Comparison of ENCODE assay signal across 8 cellular contexts in genomic region chr20:18566892-18567738, GRCh38. TPM values are rescaled to one million over a fixed set of nuclear protein-coding genes. Genes with fewer than 3 reads are reported as not detected.
DNase-seq lines count a peak whose midpoint lies in the region; ATAC-seq, FAIRE-seq and TF ChIP-seq lines count a peak whose summit lies in the region.

Gene SMIM26, plus strand, starts transcription at chr20:18567432. Its CDS starts 47 bp downstream, at chr20:18567479.

- FAIRE-seq in HepG2 (lab: Jason Lieb, UNC), result peak; percentile 77

- H3K4me2 ChIP-seq in HepG2 (ENCODE audit: low read depth, low read length), result peak within 1 kb of the TSS; percentile 97

- 2% methylated on average over 35 of the region's 51 CpGs for WGBS in HepG2 (ENCODE audit: low lambda C conversion rate)

- TSS peak; percentile 97 for BruUV-seq in HepG2 (replicated peaks; lab: Mats Ljungman, UMichigan)

- TF ChIP-seq POLR2A in HepG2 (IDR thresholded peaks at IDR 0.05; ENCODE audit: insufficient read depth in 1 of 2, low read depth in 2 of 2, low read length in 2 of 2), result peak; percentile 94 to 99

- TF ChIP-seq CTCF in HepG2 (CRISPR knock-in tag; IDR thresholded peaks at IDR 0.05), result 0 out of 2 replicates have a peak, but pooled peaks have one; percentile 19

- peak within 1 kb of the TSS; percentile 83 for H3K27ac ChIP-seq in HepG2 (ENCODE audit: extremely low read length, insufficient read depth, low read length)

- intact Hi-C loops in HepG2 (cut with micrococcal nuclease; ENCODE audit: unreplicated experiment), result loop anchor here (1.0 to 5.0 kb wide), 4 partner anchors 18 to 155 kb away; partner anchors contain the start of genes DZANK1, POLR3F and SEC23B

- ATAC-seq in GM19372 (IDR thresholded peaks at IDR 0.05; ENCODE audit: low read depth, unreplicated experiment), result peak; percentile 99
- peak; percentile 96 for ATAC-seq in HG03558 (IDR thresholded peaks at IDR 0.05; ENCODE audit: extremely low read depth, unreplicated experiment)
- peak; percentile 99 for ATAC-seq in HepG2

- POLR2A ChIA-PET in HepG2 (lab: Yijun Ruan, JAX), result interaction anchor here (0.8 to 2.4 kb wide), 7 partner anchors 13 to 279 kb away, joined by 3 to 30 read pairs (median 5); partner anchors contain the start of genes DZANK1, POLR3F, RBBP9 and SEC23B

- H3K9ac ChIP-seq in HepG2 (ENCODE audit: insufficient read depth, low read depth, low read length), result peak within 1 kb of the TSS; percentile 96

- peak within 1 kb of the TSS; percentile 69 to 97 (median 89) for H3K4me3 ChIP-seq in HepG2 (replicated peaks in 1 of 3; ENCODE audit: insufficient read depth in 1 of 3, low read depth in 2 of 3, low read length in 3 of 3)

- peaks cover 24% of the 10 kb centered on the region for H3K79me2 ChIP-seq in HepG2 (ENCODE audit: insufficient read depth, low read length)

- H3K4me1 ChIP-seq in HepG2 (ENCODE audit: insufficient read depth, low read length), result peaks cover 14% of the 10 kb centered on the region

- peak; percentile 47 to 90 (median 82) for DNase-seq in C1 segment of cervical spinal cord (lab: John Stamatoyannopoulos, UW)
- peak; percentile 90 for DNase-seq in NCI-H748 treated with DMSO at 0.1 percent for 48 hours (lab: John Stamatoyannopoulos, UW)
- DNase-seq in activated CD4-positive, alpha-beta T cell treated with anti-CD3 and anti-CD28 coated beads, Interleukin-2, amount 50 U/mL, for 24 hours (ENCODE audit: low read depth in 1 of 2, low spot score in 1 of 2), result peak; percentile 85 to 90
- DNase-seq in dermis blood vessel endothelial cell, result peak; percentile 88
- peak; percentile 96 for DNase-seq in HepG2 (ENCODE audit: low spot score)
- peak; percentile 96 for DNase-seq in stimulated activated CD4-positive, alpha-beta T cell treated with anti-CD3 and anti-CD28 coated beads, Interleukin-4, amount 100 ng/mL, for 1 hour

- H3K27me3 ChIP-seq in HepG2 (ENCODE audit: control insufficient read depth in 1 of 2, insufficient read depth in 2 of 2, low read length in 2 of 2), result no peaks in the 10 kb centered on the region; a peak in 1 of 5 replicates

- H3K9me3 ChIP-seq in HepG2 (ENCODE audit: low read length), result no peaks in the 10 kb centered on the region

- peak within 1 kb of the TSS; percentile 93 for H2AFZ ChIP-seq in HepG2 (ENCODE audit: low read length)

- CTCF ChIA-PET in HepG2 (lab: Yijun Ruan, JAX; ENCODE audit: low intra/inter-chr PET ratio, low total read pairs), result no interaction called here

- H3K36me3 ChIP-seq in HepG2 (replicated peaks in 1 of 2; ENCODE audit: control insufficient read depth in 1 of 2, insufficient read depth in 2 of 2, low read length in 2 of 2), result peaks cover 0 to 15% of the 10 kb centered on the region in 2 experiments; a peak in 2 of 5 replicates

- TF ChIP-seq RAD21 in HepG2 (CRISPR knock-in tag; IDR thresholded peaks at IDR 0.05), result peak; percentile 58; the same call in 1 of the 2 replicates

- in situ Hi-C loops in HepG2 (cut with HindIII; ENCODE audit: extremely low pct_ligation_motif_present, low pct_unique_long_range_greater_than_20kb), result no loop called here

- TF ChIP-seq EP300 in HepG2 (IDR thresholded peaks at IDR 0.05; ENCODE audit: low read depth in 2 of 2, low read length in 2 of 2), result peak in 1 of 2 experiments; percentile 54; a peak in 2 of 4 replicates
- peak; percentile 27; the same call in 1 of the 2 replicates for TF ChIP-seq EP300 in HepG2 (CRISPR knock-in tag; IDR thresholded peaks at IDR 0.05; ENCODE audit: borderline replicate concordance)

- no peaks in the 10 kb centered on the region for H4K20me1 ChIP-seq in HepG2 (ENCODE audit: insufficient read depth, low read length)

TF ChIP-seq in HepG2, 621 proteins besides CTCF, POLR2A, EP300 and RAD21 (continues in another document):
- TF ChIP-seq ZNF550 (CRISPR knock-in tag; IDR thresholded peaks at IDR 0.05; ENCODE audit: borderline replicate concordance), result no peak
- TF ChIP-seq ZNF777 (CRISPR knock-in tag; IDR thresholded peaks at IDR 0.05), result peak; percentile 75; the same call in 1 of the 2 replicates
- TF ChIP-seq GFI1 (CRISPR knock-in tag; IDR thresholded peaks at IDR 0.05; ENCODE audit: borderline replicate concordance), result peak; percentile 63
- TF ChIP-seq TRIM24 (CRISPR knock-in tag; IDR thresholded peaks at IDR 0.05), result no peak
- TF ChIP-seq, protein P1, sequence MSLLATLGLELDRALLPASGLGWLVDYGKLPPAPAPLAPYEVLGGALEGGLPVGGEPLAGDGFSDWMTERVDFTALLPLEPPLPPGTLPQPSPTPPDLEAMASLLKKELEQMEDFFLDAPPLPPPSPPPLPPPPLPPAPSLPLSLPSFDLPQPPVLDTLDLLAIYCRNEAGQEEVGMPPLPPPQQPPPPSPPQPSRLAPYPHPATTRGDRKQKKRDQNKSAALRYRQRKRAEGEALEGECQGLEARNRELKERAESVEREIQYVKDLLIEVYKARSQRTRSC (CRISPR knock-in tag; IDR thresholded peaks at IDR 0.05; ENCODE audit: low read depth), result peak; percentile 90; the same call in 1 of the 2 replicates
- peak; percentile 95 for TF ChIP-seq SALL1 (CRISPR knock-in tag; IDR thresholded peaks at IDR 0.05)
- TF ChIP-seq ELF1 (CRISPR knock-in tag; IDR thresholded peaks at IDR 0.05), result peak; percentile 98
- TF ChIP-seq PTBP1 (IDR thresholded peaks at IDR 0.05; ENCODE audit: low read depth, low read length, poor library complexity, severe bottlenecking), result peak; percentile 79
- peak; percentile 90; the same call in 1 of the 2 replicates for TF ChIP-seq CCDC6 (CRISPR knock-in tag; IDR thresholded peaks at IDR 0.05)
- TF ChIP-seq BHLHE40 (IDR thresholded peaks at IDR 0.05; ENCODE audit: low read length), result peak; percentile 56
- TF ChIP-seq EED (CRISPR knock-in tag; IDR thresholded peaks at IDR 0.05), result peak; percentile 86; the same call in 1 of the 2 replicates
- no peak for TF ChIP-seq HNRNPUL1 (IDR thresholded peaks at IDR 0.05; ENCODE audit: low read depth, low read length)
- peak; percentile 94 for TF ChIP-seq ZNF772 (CRISPR knock-in tag; IDR thresholded peaks at IDR 0.05)
- peak; percentile 63 for TF ChIP-seq ATF1 (CRISPR knock-in tag; IDR thresholded peaks at IDR 0.05)
- peak; percentile 85 for TF ChIP-seq RAD51 (IDR thresholded peaks at IDR 0.05; ENCODE audit: borderline replicate concordance)
- peak; percentile 62; the same call in 1 of the 2 replicates for TF ChIP-seq MEIS2 (CRISPR knock-in tag; IDR thresholded peaks at IDR 0.05)
- peak; percentile 54; the same call in 1 of the 2 replicates for TF ChIP-seq ZNF34 (CRISPR knock-in tag; IDR thresholded peaks at IDR 0.05; ENCODE audit: borderline replicate concordance)
- peak; percentile 86 for TF ChIP-seq ZNF639 (CRISPR knock-in tag; conservative IDR thresholded peaks at IDR 0.05)
- TF ChIP-seq HIVEP1 (CRISPR knock-in tag; IDR thresholded peaks at IDR 0.05), result peak; percentile 87
- peak; percentile 98 for TF ChIP-seq SAP130 (CRISPR knock-in tag; IDR thresholded peaks at IDR 0.05; ENCODE audit: low read depth)
- peak; percentile 72; the same call in 1 of the 2 replicates for TF ChIP-seq CHD2 (IDR thresholded peaks at IDR 0.05; ENCODE audit: low read depth, low read length)

RNA-seq across cellular contexts. Expression of gene SMIM26, which starts in this region (rescaled TPM):
- total RNA-seq in dermis blood vessel endothelial cell (45.9 and 106 TPM in 2 replicates), HepG2 (2016; rRNA removed; fragmentation: Illumina TruSeq; extraction: Trizol) (185 and 214 TPM in 2 replicates)
- 182 and 191 TPM in 2 replicates for total RNA-seq in HepG2 (2016; cell fraction: cytosol; rRNA removed; fragmentation: Illumina TruSeq; extraction: Trizol; ENCODE audit: low read depth)
- 202 and 206 TPM in 2 replicates for total RNA-seq in HepG2 (2016; cell fraction: insoluble cytoplasmic fraction; rRNA removed; fragmentation: Illumina TruSeq; extraction: Trizol)
- total RNA-seq in HepG2 (2016; cell fraction: membrane; rRNA removed; fragmentation: Illumina TruSeq; extraction: Trizol), result 172 TPM in 2 replicates
- total RNA-seq in HepG2 (2016; cell fraction: nucleus; rRNA removed; fragmentation: Illumina TruSeq; extraction: Trizol), result 102 and 120 TPM in 2 replicates
- polyA plus RNA-seq in HepG2 (2011; rRNA removed), result 249 and 262 TPM in 2 replicates
- polyA plus RNA-seq in HepG2 (2011; cell fraction: cytosol; rRNA removed), result 163 and 204 TPM in 2 replicates
- polyA plus RNA-seq in HepG2 (2011; cell fraction: nucleus; rRNA removed), result 37.8 and 51.6 TPM in 2 replicates
- 185 and 197 TPM in 2 replicates for polyA plus RNA-seq in HepG2 (2012)
- polyA plus RNA-seq in HepG2 (2016; cell fraction: cytosol; fragmentation: Illumina TruSeq; extraction: Trizol; ENCODE audit: low read depth), result 119 TPM in 2 replicates
- 187 and 197 TPM in 2 replicates for polyA plus RNA-seq in HepG2 (2016; cell fraction: insoluble cytoplasmic fraction; fragmentation: Illumina TruSeq; extraction: Trizol; ENCODE audit: low read depth)
- polyA plus RNA-seq in HepG2 (2016; cell fraction: membrane; fragmentation: Illumina TruSeq; extraction: Trizol; ENCODE audit: low read depth), result 147 and 151 TPM in 2 replicates
- polyA plus RNA-seq in HepG2 (2016; cell fraction: nucleus; fragmentation: Illumina TruSeq; extraction: Trizol; ENCODE audit: insufficient read depth, low read depth), result 183 and 224 TPM in 2 replicates
- polyA minus RNA-seq in HepG2 (2011; rRNA and poly(A)+ RNA removed; ENCODE audit: low replicate concordance), result 97.4 and 273 TPM in 2 replicates
- 58.6 and 63.2 TPM in 2 replicates for polyA minus RNA-seq in HepG2 (2011; cell fraction: cytosol; rRNA and poly(A)+ RNA removed)
- 53.3 and 62.5 TPM in 2 replicates for polyA minus RNA-seq in HepG2 (2011; cell fraction: nucleus; rRNA and poly(A)+ RNA removed)

Comparison
In these comparisons a context has a peak if more than half of its experiments do, and no peak if none do; other contexts are left out.
1. Peak in every context shown above with its lines: DNase-seq, ATAC-seq, H3K4me3 ChIP-seq and H3K27ac ChIP-seq.